8 cellular contexts compared by ENCODE assay signal in the genomic region with DNA sequence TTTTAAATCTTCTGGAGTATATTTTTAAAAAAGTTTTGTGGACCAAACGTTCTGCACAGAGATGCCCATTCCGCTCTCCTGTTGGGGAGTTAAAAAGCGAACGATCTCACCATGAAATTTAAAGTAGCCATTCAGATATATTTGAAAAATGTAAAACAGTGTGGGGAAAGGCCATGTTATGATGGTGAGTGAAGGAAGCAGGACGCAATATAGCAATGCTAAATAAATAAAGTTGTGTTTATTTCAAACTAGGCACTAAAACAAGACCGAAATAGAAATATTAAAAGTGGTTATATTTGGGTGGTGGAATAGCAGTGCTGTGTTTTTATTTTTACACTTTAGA. TPM values are rescaled to one million over a fixed set of nuclear protein-coding genes. Genes with fewer than 3 reads are reported as not detected.
DNase-seq lines count a peak whose midpoint lies in the region; ATAC-seq and TF ChIP-seq lines count a peak whose summit lies in the region.

No MANE protein-coding gene starts in this region.

- H3K36me3 Mint-ChIP-seq in activated naive CD4-positive, alpha-beta T cell treated with anti-CD3 and anti-CD28 coated beads, Interleukin-2, amount 50 U/mL, for 72 hours = no peaks in the 10 kb centered on the region

- H3K4me3 ChIP-seq in DND-41 (ENCODE audit: low read depth in 1 of 2, low read length in 2 of 2) = peak overlapping the region in 1 of 2 experiments; percentile 36; a peak in 1 of 4 replicates
- peak overlapping the region; percentile 11 for H3K4me3 ChIP-seq in lower leg skin (ENCODE audit: low read depth, poor library complexity, severe bottlenecking)
- H3K4me3 ChIP-seq in PC-9 = no peak overlapping the region

- no peak overlapping the region for H3K27ac ChIP-seq in DND-41 (ENCODE audit: low read length)
- no peak overlapping the region for H3K27ac ChIP-seq in PC-9

- H4K20me1 ChIP-seq in DND-41 (ENCODE audit: insufficient read depth, low read length) (no peaks in the 10 kb centered on the region), PC-9 (ENCODE audit: insufficient read depth) (no peaks in the 10 kb centered on the region)

- ATAC-seq in DND-41 (ENCODE audit: insufficient read depth, low read depth) (peak; percentile 42; the same call in 2 of the 3 replicates), HG02840 (IDR thresholded peaks at IDR 0.05; ENCODE audit: low FRiP score, unreplicated experiment) (peak; percentile 4), HG03097 (IDR thresholded peaks at IDR 0.05; ENCODE audit: low FRiP score, unreplicated experiment) (no peak)
- peak in 1 of 2 donors; percentile 8 for ATAC-seq in activated naive CD4-positive, alpha-beta T cell treated with anti-CD3 and anti-CD28 coated beads, Interleukin-2, amount 50 U/mL, for 72 hours

- CTCF ChIA-PET in PC-9 (lab: Charles Lee) = interaction anchor here (0.6 kb wide), 1 partner anchor 89 kb away, joined by 10 read pairs; no protein-coding TSS in a partner anchor

- H3K27ac Mint-ChIP-seq in activated naive CD4-positive, alpha-beta T cell treated with anti-CD3 and anti-CD28 coated beads, Interleukin-2, amount 50 U/mL, for 72 hours = peak overlapping the region; percentile 32 to 81

- no peaks in the 10 kb centered on the region for H3K79me2 ChIP-seq in DND-41 (ENCODE audit: insufficient read depth, low read length)
- H3K79me2 ChIP-seq in PC-9 (ENCODE audit: low read depth) = no peaks in the 10 kb centered on the region

- POLR2A ChIA-PET in PC-9 (lab: Charles Lee; ENCODE audit: unreplicated experiment) = no interaction called here

- BruUV-seq in PC-9 (replicated peaks; lab: Mats Ljungman, UMichigan) = no TSS peak

- H2AFZ ChIP-seq in DND-41 (ENCODE audit: low read depth, low read length) (no peak overlapping the region), PC-9 (no peak overlapping the region)

- 0 out of 2 replicates have a peak overlapping the region, but pooled peaks have one; percentile 13 for H3K9ac ChIP-seq in DND-41 (ENCODE audit: low read depth, low read length)

- TF ChIP-seq POLR2A in lower leg skin (IDR thresholded peaks at IDR 0.05) = no peak

- H3K36me3 ChIP-seq in DND-41 (ENCODE audit: insufficient read depth, low read length) = no peaks in the 10 kb centered on the region
- no peaks in the 10 kb centered on the region; the same call in 1 of the 2 replicates for H3K36me3 ChIP-seq in PC-9 (ENCODE audit: low read depth)

- H3K9me3 ChIP-seq in DND-41 (ENCODE audit: insufficient read depth, low read length, severe bottlenecking) (no peaks in the 10 kb centered on the region), PC-9 (ENCODE audit: insufficient read depth, low read depth) (no peaks in the 10 kb centered on the region; the same call in 1 of the 2 replicates)

- H3K4me2 ChIP-seq in DND-41 (ENCODE audit: insufficient read depth, low read length) (peak overlapping the region; percentile 38; the same call in 1 of the 2 replicates), PC-9 (no peak overlapping the region)

- H3K27me3 ChIP-seq in DND-41 (ENCODE audit: insufficient read depth, low read length, poor library complexity) = no peaks in the 10 kb centered on the region
- no peaks in the 10 kb centered on the region for H3K27me3 ChIP-seq in PC-9 (ENCODE audit: insufficient read depth, low read depth)

- WGBS in lower leg skin, 2 donors = 13 to 16% methylated on average over 6 of the region's 6 CpGs

- H3K9me3 Mint-ChIP-seq in activated naive CD4-positive, alpha-beta T cell treated with anti-CD3 and anti-CD28 coated beads, Interleukin-2, amount 50 U/mL, for 72 hours = peaks cover 0 to 6% of the 10 kb centered on the region in 2 donors

- DNase-seq in DND-41 (no peak), lower leg skin (ENCODE audit: low spot score in 2 of 2) (no peak), NCI-H82 treated with DMSO at 0.1 percent for 48 hours (lab: John Stamatoyannopoulos, UW; ENCODE audit: unreplicated experiment) (no peak), PC-9 (no peak)
- no peak for DNase-seq in activated naive CD4-positive, alpha-beta T cell treated with anti-CD3 and anti-CD28 coated beads, Interleukin-2, amount 50 U/mL, for 72 hours (ENCODE audit: low spot score in 2 of 2)
- DNase-seq in activated effector memory CD4-positive, alpha-beta T cell treated with Interleukin-2 at 50 U/mL for 16 hours = no peak

- H3K9me2 ChIP-seq in PC-9 (ENCODE audit: insufficient read depth) = no peaks in the 10 kb centered on the region

- TF ChIP-seq CTCF in DND-41 (IDR thresholded peaks at IDR 0.05; ENCODE audit: borderline replicate concordance, extremely low read depth, low read length, poor library complexity, severe bottlenecking) (no peak), lower leg skin (IDR thresholded peaks at IDR 0.05) (no peak), PC-9 (conservative IDR thresholded peaks at IDR 0.05) (no peak)

- intact Hi-C loops in lower leg skin (cut with DNase I; ENCODE audit: low total_unique reads) (loop anchor here (10.0 kb wide), 1 partner anchor 61 kb away; no protein-coding TSS in a partner anchor), PC-9 (cut with micrococcal nuclease; ENCODE audit: unreplicated experiment) (no loop called here)

- H3F3A ChIP-seq in PC-9 (ENCODE audit: insufficient read depth, low read depth) = 0 out of 2 replicates have a peak, but pooled peaks cover 5% of the 10 kb centered on the region

- H3K4me1 ChIP-seq in DND-41 (ENCODE audit: insufficient read depth, low read length) (no peaks in the 10 kb centered on the region), PC-9 (replicated peaks; ENCODE audit: insufficient read depth) (no peaks in the 10 kb centered on the region)

RNA-seq across cellular contexts. Expression of a gene that starts 0.3 kb away (rescaled TPM):
- total RNA-seq in activated naive CD4-positive, alpha-beta T cell treated with anti-CD3 and anti-CD28 coated beads, Interleukin-2, amount 50 U/mL, for 72 hours = under 1 TPM; 0.34 to 0.70 TPM
- total RNA-seq in lower leg skin (under 1 TPM in 1 of 4 donors, not detected in 3; 0.06 TPM), PC-9 (2021) (0.41 TPM in 1 of 2 replicates, not detected in the other)

RNA-seq across cellular contexts. Expression of a gene that starts 30.9 kb away (rescaled TPM):
- total RNA-seq in activated naive CD4-positive, alpha-beta T cell treated with anti-CD3 and anti-CD28 coated beads, Interleukin-2, amount 50 U/mL, for 72 hours = 10 to 100 TPM; 59.5 to 67.6 TPM
- total RNA-seq in lower leg skin = 100 to 1,000 TPM in 3 of 4 donors, 10 to 100 TPM in 1; 45.1 to 123 (median 114) TPM
- total RNA-seq in PC-9 (2021) = 48.2 and 69.7 TPM in 2 replicates

RNA-seq across cellular contexts. Expression of a gene that starts 35.9 kb away (rescaled TPM):
- total RNA-seq in activated naive CD4-positive, alpha-beta T cell treated with anti-CD3 and anti-CD28 coated beads, Interleukin-2, amount 50 U/mL, for 72 hours = 1 to 10 TPM; 1.0 to 1.5 TPM
- 1 to 10 TPM; 3.7 to 6.3 (median 4.5) TPM for total RNA-seq in lower leg skin
- total RNA-seq in PC-9 (2021) = 1.0 and 2.9 TPM in 2 replicates
